Comparison of ENCODE assay signal across 35 cellular contexts in genomic region chr5:73820321-73820720, GRCh38.
A peak's percentile ranks its signal among the peaks of the same experiment; 100 is the strongest.
DNase-seq lines count a peak whose midpoint lies in the region; ATAC-seq, FAIRE-seq and TF ChIP-seq lines count a peak whose summit lies in the region.
"Had no signal": no experiment of that assay in that cellular context is flagged by ENCODE, and none has a peak within 500 bp of the region (broad histone marks: within the 10 kb centered on the region; RNA-seq: fewer than 3 reads in every experiment).

No MANE protein-coding gene starts in this region.

- H3K36me3 ChIP-seq in keratinocyte (ENCODE audit: control insufficient read depth in 2 of 2, extremely low read depth in 1 of 2, insufficient read depth in 2 of 2, low read length in 2 of 2) = peaks cover 5 to 10% of the 10 kb centered on the region in 2 experiments
- no peaks in the 10 kb centered on the region for H3K36me3 ChIP-seq in small intestine (ENCODE audit: control insufficient read depth in 2 of 2, insufficient read depth in 2 of 2, low read length in 2 of 2)
- H3K36me3 ChIP-seq: stomach, tibial artery had no signal

- no TSS peak for BruUV-seq in MCF 10A (replicated peaks; lab: Mats Ljungman, UMichigan)

- ATAC-seq in HG02973 (IDR thresholded peaks at IDR 0.05; ENCODE audit: unreplicated experiment) = no peak
- ATAC-seq: activated CD8-positive, alpha-beta T cell treated with anti-CD3 and anti-CD28 coated beads for 36 hours; activated naive CD4-positive, alpha-beta T cell treated with anti-CD3 and anti-CD28 coated beads, Interleukin-2, amount 50 U/mL, for 72 hours; activated T-helper 17 cell treated with anti-CD3 and anti-CD28 coated beads, Interleukin-2, amount 50 U/mL, for 72 hours; T-helper 17 cell had no signal

- peaks cover 33% of the 10 kb centered on the region for H3K4me1 Mint-ChIP-seq in MCF 10A (ENCODE audit: insufficient read depth, unreplicated experiment)
- H3K4me1 Mint-ChIP-seq: activated T-helper 17 cell treated with anti-CD3 and anti-CD28 coated beads, Interleukin-2, amount 50 U/mL, for 72 hours; memory B cell; naive B cell; T-helper 17 cell had no signal

- H3K4me3 ChIP-seq in keratinocyte (ENCODE audit: control insufficient read depth in 2 of 3, extremely low read depth in 1 of 3, insufficient read depth in 2 of 3, low read depth in 1 of 3, low read length in 3 of 3) = no peak overlapping the region
- no peak overlapping the region for H3K4me3 ChIP-seq in small intestine (ENCODE audit: low read depth in 1 of 2, low read length in 2 of 2)
- H3K4me3 ChIP-seq: SK-N-MC, skin epidermis, stomach, tibial artery had no signal

- peak overlapping the region; percentile 1 for H3K4me2 ChIP-seq in keratinocyte (ENCODE audit: control insufficient read depth, extremely low read depth, insufficient read depth, low read depth, low read length)

- H3K9me3 ChIP-seq in keratinocyte (ENCODE audit: control insufficient read depth, low read depth, low read length) = no peaks in the 10 kb centered on the region
- no peaks in the 10 kb centered on the region for H3K9me3 ChIP-seq in small intestine (ENCODE audit: control insufficient read depth, low read depth)
- H3K9me3 ChIP-seq: BE2C, stomach, tibial artery had no signal

- H3K27ac ChIP-seq in keratinocyte (ENCODE audit: control insufficient read depth, insufficient read depth, low read length) = peak overlapping the region; percentile 22
- no peak overlapping the region for H3K27ac ChIP-seq in small intestine (ENCODE audit: low read depth in 1 of 2, low read length in 1 of 2)
- H3K27ac ChIP-seq: RWPE1, SK-N-MC, skin epidermis, stomach, tibial artery had no signal

- H3K4me3 Mint-ChIP-seq in MCF 10A (ENCODE audit: unreplicated experiment) = no peak overlapping the region
- H3K4me3 Mint-ChIP-seq: activated CD8-positive, alpha-beta T cell treated with anti-CD3 and anti-CD28 coated beads for 36 hours; activated T-helper 17 cell treated with anti-CD3 and anti-CD28 coated beads, Interleukin-2, amount 50 U/mL, for 72 hours; memory B cell; naive B cell; T-helper 17 cell had no signal

- CTCF ChIA-PET in MCF 10A (lab: Yijun Ruan, JAX) = no interaction called here

- no peaks in the 10 kb centered on the region for H3K27me3 Mint-ChIP-seq in MCF 10A (ENCODE audit: insufficient read depth, unreplicated experiment)

- no peaks in the 10 kb centered on the region for H3K36me3 Mint-ChIP-seq in MCF 10A (ENCODE audit: insufficient read depth, unreplicated experiment)
- H3K36me3 Mint-ChIP-seq: activated naive CD4-positive, alpha-beta T cell treated with anti-CD3 and anti-CD28 coated beads, Interleukin-2, amount 50 U/mL, for 72 hours; memory B cell; naive B cell had no signal

- H3K27me3 ChIP-seq in keratinocyte (ENCODE audit: control insufficient read depth, extremely low read depth, insufficient read depth, low read length) (no peaks in the 10 kb centered on the region), small intestine (ENCODE audit: control insufficient read depth in 2 of 2, insufficient read depth in 2 of 2, low read length in 2 of 2) (no peaks in the 10 kb centered on the region)
- H3K27me3 ChIP-seq: BE2C, stomach, tibial artery had no signal

- H3K4me1 ChIP-seq in keratinocyte (ENCODE audit: control insufficient read depth, extremely low read depth, insufficient read depth, low read length) = peaks cover 77% of the 10 kb centered on the region
- no peaks in the 10 kb centered on the region for H3K4me1 ChIP-seq in small intestine (ENCODE audit: control insufficient read depth in 2 of 2, insufficient read depth in 1 of 2, low read depth in 1 of 2, low read length in 1 of 2)

- FAIRE-seq in keratinocyte (lab: Jason Lieb, UNC) (no peak), small intestine (lab: Jason Lieb, UNC) (no peak)
- FAIRE-seq: G401.6, GM19239 had no signal

- POLR2A ChIA-PET in MCF 10A (lab: Yijun Ruan, JAX) = no interaction called here

- no peak for TF ChIP-seq CTCF in MCF 10A (IDR thresholded peaks at IDR 0.05; ENCODE audit: unreplicated experiment)
- TF ChIP-seq CTCF in keratinocyte (optimal IDR thresholded peaks at IDR 0.05 in 1 of 3, IDR thresholded peaks at IDR 0.05 in 1 of 3, conservative IDR thresholded peaks at IDR 0.05 in 1 of 3; ENCODE audit: extremely low read depth in 1 of 3, insufficient read depth in 2 of 3, low read length in 3 of 3) = no peak

- dilution Hi-C loops in keratinocyte (cut with MboI; ENCODE audit: extremely low pct_ligation_motif_present, low sequenced_read_pairs) = no loop called here

- intact Hi-C loops in MCF 10A (cut with micrococcal nuclease) = no loop called here
- intact Hi-C loops in posterior cingulate gyrus (cut with DNase I) = no loop called here

- H3K79me2 ChIP-seq in keratinocyte (ENCODE audit: control insufficient read depth, insufficient read depth, low read length) = peaks cover 15% of the 10 kb centered on the region

- DNase-seq in HCEC 1CT (peak; percentile 41), MCF 10A (ENCODE audit: unreplicated experiment) (no peak), keratinocyte (ENCODE audit: low read depth, low spot score) (no peak), small intestine (peak; percentile 51), posterior cingulate gyrus (no peak), NOMO-1 treated with dmso at 0.1 percent for 144 hours (lab: John Stamatoyannopoulos, UW; ENCODE audit: unreplicated experiment) (no peak), NK-92 (lab: John Stamatoyannopoulos, UW; ENCODE audit: unreplicated experiment) (no peak)
- DNase-seq: ACHN; activated CD4-positive, alpha-beta T cell treated with anti-CD3 and anti-CD28 coated beads for 1 hour; activated CD8-positive, alpha-beta T cell treated with anti-CD3 and anti-CD28 coated beads for 36 hours; anterior cingulate cortex; BE2C; caudate nucleus; H7; KBM-7; naive B cell; NCI-H1436; NCI-H2081 treated with DMSO at 0.1 percent for 48 hours; NCI-H345; NCI-H748 treated with DMSO at 0.1 percent for 48 hours; nucleus accumbens; stimulated activated CD4-positive, alpha-beta T cell treated with anti-CD3 and anti-CD28 coated beads, Interleukin-1b, Interleukin-23, amount 100 ng/mL, for 48 hours; stimulated activated CD8-positive, alpha-beta memory T cell treated with anti-CD3 and anti-CD28 coated beads, Interleukin-4, amount 100 ng/mL, for 48 hours; stomach; T-helper 17 cell; tibial artery had no signal

- no peaks in the 10 kb centered on the region for H4K20me1 ChIP-seq in keratinocyte (ENCODE audit: control insufficient read depth, extremely low read depth, insufficient read depth, low read length)

- no peak overlapping the region for H3K9ac ChIP-seq in keratinocyte (ENCODE audit: control insufficient read depth, extremely low read depth, insufficient read depth, low read length)

- no peak overlapping the region for H2AFZ ChIP-seq in keratinocyte (ENCODE audit: control insufficient read depth, low read length)

- H3K9me3 Mint-ChIP-seq in MCF 10A (ENCODE audit: unreplicated experiment) = no peaks in the 10 kb centered on the region
- H3K9me3 Mint-ChIP-seq: activated CD8-positive, alpha-beta T cell treated with anti-CD3 and anti-CD28 coated beads for 36 hours; activated naive CD4-positive, alpha-beta T cell treated with anti-CD3 and anti-CD28 coated beads, Interleukin-2, amount 50 U/mL, for 72 hours; activated T-helper 17 cell treated with anti-CD3 and anti-CD28 coated beads, Interleukin-2, amount 50 U/mL, for 72 hours; memory B cell had no signal

- peak overlapping the region; percentile 29 for H3K27ac Mint-ChIP-seq in MCF 10A (ENCODE audit: low read depth, unreplicated experiment)
- H3K27ac Mint-ChIP-seq: activated CD8-positive, alpha-beta T cell treated with anti-CD3 and anti-CD28 coated beads for 36 hours; activated naive CD4-positive, alpha-beta T cell treated with anti-CD3 and anti-CD28 coated beads, Interleukin-2, amount 50 U/mL, for 72 hours; activated T-helper 17 cell treated with anti-CD3 and anti-CD28 coated beads, Interleukin-2, amount 50 U/mL, for 72 hours; memory B cell; naive B cell; T-helper 17 cell had no signal

- H3K9me1 ChIP-seq in keratinocyte (ENCODE audit: control insufficient read depth, extremely low read depth, insufficient read depth, low read length) = no peaks in the 10 kb centered on the region

- 53 to 73% (median 58%) methylated on average over 2 of the region's 2 CpGs for WGBS in small intestine, 3 donors

Comparison
In these comparisons a context has a peak if more than half of its experiments do, and no peak if none do; other contexts are left out.
1. DNase-seq: peak in HCEC 1CT (single experiment) and small intestine (single experiment); none in MCF 10A (single experiment), keratinocyte (single experiment), posterior cingulate gyrus (0 of 10), NOMO-1 treated with dmso at 0.1 percent for 144 hours (single experiment) and NK-92 (single experiment).